32 cellular contexts compared by ENCODE assay signal in the genomic region with DNA sequence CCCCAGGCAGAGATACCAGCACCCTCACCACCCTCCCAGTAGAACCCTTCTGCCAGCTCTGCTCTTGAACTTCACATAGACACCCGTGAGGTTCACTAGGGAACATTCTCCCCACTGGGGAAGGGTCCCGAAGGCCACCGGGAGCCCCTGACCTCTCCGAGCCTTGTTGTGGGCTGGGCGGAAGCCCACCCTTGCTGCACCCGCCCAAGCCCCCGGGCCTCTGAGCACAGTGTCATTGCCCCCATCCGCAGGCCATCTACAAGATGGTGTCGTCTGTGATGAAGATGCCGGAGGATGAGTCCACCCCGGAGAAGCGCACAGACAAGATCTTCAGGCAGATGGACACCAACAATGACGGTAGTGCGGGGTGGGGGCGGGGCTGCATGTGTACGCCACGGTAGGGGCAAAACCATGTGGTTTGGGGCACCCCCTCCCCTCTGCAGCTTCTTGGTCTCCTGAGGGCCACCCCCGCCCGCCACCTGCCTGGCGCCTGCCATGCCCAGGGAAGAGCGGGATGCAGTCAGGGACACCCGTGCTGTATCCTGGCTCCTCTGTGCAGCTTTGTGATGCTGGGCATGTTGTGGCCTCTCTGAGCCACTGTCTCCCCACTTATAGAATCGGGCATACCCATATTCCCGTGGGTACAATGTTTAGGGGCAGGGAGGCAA.
"Had no signal": no experiment of that assay in that cellular context is flagged by ENCODE, and none has a peak within 500 bp of the region (broad histone marks: within the 10 kb centered on the region; RNA-seq: fewer than 3 reads in every experiment).

No MANE protein-coding gene starts in this region.

- ATAC-seq: activated CD8-positive, alpha-beta memory T cell treated with anti-CD3 and anti-CD28 coated beads, Interleukin-2, amount 10 ng/mL, durations not matched to agents 7 days and 5 days; activated naive CD8-positive, alpha-beta T cell treated with anti-CD3 and anti-CD28 coated beads, Interleukin-2, amount 50 U/mL, for 24 hours; PC-3 had no signal

- H3K27me3 ChIP-seq: SJCRH30 had no signal

- H3K4me1 ChIP-seq: SJCRH30 had no signal

- FAIRE-seq: RCC 7860 had no signal

- H3K4me3 ChIP-seq: SJCRH30, SK-N-MC had no signal

- H3K9me3 ChIP-seq: SJCRH30 had no signal

- DNase-seq: activated CD4-positive, alpha-beta memory T cell treated with anti-CD3 and anti-CD28 coated beads, Interleukin-2, amount 10 ng/mL, durations not matched to agents 7 days and 5 days; activated CD4-positive, alpha-beta T cell treated with anti-CD3 and anti-CD28 coated beads for 1 hour; activated CD4-positive, alpha-beta T cell treated with anti-CD3 and anti-CD28 coated beads for 48 hours; activated CD4-positive, CD25-positive, alpha-beta regulatory T cell; activated CD8-positive, alpha-beta memory T cell treated with anti-CD3 and anti-CD28 coated beads for 24 hours; activated CD8-positive, alpha-beta memory T cell treated with anti-CD3 and anti-CD28 coated beads, Interleukin-2, amount 10 ng/mL, durations not matched to agents 7 days and 5 days; activated CD8-positive, alpha-beta memory T cell treated with anti-CD3 and anti-CD28 coated beads, Interleukin-2, amount 50 U/mL, for 48 hours; activated effector memory CD4-positive, alpha-beta T cell treated with Interleukin-2 at 50 U/mL for 16 hours; activated naive CD4-positive, alpha-beta T cell treated with anti-CD3 and anti-CD28 coated beads, Interleukin-2, amount 10 ng/mL, durations not matched to agents 7 days and 5 days; activated naive CD8-positive, alpha-beta T cell treated with anti-CD3 and anti-CD28 coated beads, Interleukin-2, amount 50 U/mL, for 24 hours; activated T-cell treated with anti-CD3 and anti-CD28 coated beads, Interleukin-2, amount 50 U/mL, for 48 hours; anterior cingulate cortex; KG1; MM.1S; MV-4-11; NCI-H1092; NCI-H1436 treated with DMSO at 0.1 percent for 48 hours; NCI-H1694 treated with DMSO at 0.1 percent for 48 hours; NCI-H2029; NCI-H2171; NCI-H510A; NCI-H526; NCI-H748 treated with DMSO at 0.1 percent for 48 hours; NK-92 treated with Interleukin-12 subunit alpha and Interleukin-12 subunit beta, amount 100 ng/mL, for 24 hours; PC-3; SHP77; SJCRH30; T1000; WERI-Rb-1 had no signal

- H3K27ac ChIP-seq: RWPE1, SJCRH30, SK-N-MC had no signal

- H3K36me3 ChIP-seq: SJCRH30 had no signal
